Comparison of ENCODE assay signal across 1 cellular context in genomic region chr17:4593021-4593797, GRCh38.
TF ChIP-seq lines count a peak whose summit lies in the region.

No MANE protein-coding gene starts in this region.

TF ChIP-seq in H1, 55 proteins besides CTCF, POLR2A, EP300 and RAD21:
- TF ChIP-seq CBX8 (IDR thresholded peaks at IDR 0.05; ENCODE audit: borderline replicate concordance, low read depth, low read length) (no peak), CTBP2 (IDR thresholded peaks at IDR 0.05; ENCODE audit: borderline replicate concordance, insufficient read depth, insufficient read length, low read length) (no peak), HDAC2 (IDR thresholded peaks at IDR 0.05; ENCODE audit: borderline replicate concordance in 1 of 2, low read depth in 2 of 2, low read length in 2 of 2) (no peak), BRCA1 (IDR thresholded peaks at IDR 0.05; ENCODE audit: low read depth, low read length) (no peak), CHD1 (IDR thresholded peaks at IDR 0.05; ENCODE audit: low read depth, low read length) (no peak)
